12 cellular contexts compared by ENCODE assay signal in genomic region chr12:11861864-11862600, GRCh38.
DNase-seq lines count a peak whose midpoint lies in the region; ATAC-seq and TF ChIP-seq lines count a peak whose summit lies in the region.
"Had no signal": no experiment of that assay in that cellular context is flagged by ENCODE, and none has a peak within 500 bp of the region (broad histone marks: within the 10 kb centered on the region; RNA-seq: fewer than 3 reads in every experiment).

No MANE protein-coding gene starts in this region.

- H3K4me3 ChIP-seq in GM23248 (no peak overlapping the region), right atrium auricular region (no peak overlapping the region), gastrocnemius medialis (no peak overlapping the region), mucosa of descending colon (no peak overlapping the region)

- no peak for TF ChIP-seq POLR2A in gastrocnemius medialis (IDR thresholded peaks at IDR 0.05)

- H3K27me3 ChIP-seq in GM23248 (replicated peaks; ENCODE audit: insufficient read depth) (no peaks in the 10 kb centered on the region), right atrium auricular region (no peaks in the 10 kb centered on the region), gastrocnemius medialis (no peaks in the 10 kb centered on the region)

- peak overlapping the region; percentile 62; the same call in 1 of the 2 replicates for H3K9ac ChIP-seq in GM23248

- H3F3A ChIP-seq in GM23248 (ENCODE audit: insufficient read depth): peaks cover 23% of the 10 kb centered on the region

- peaks cover 17% of the 10 kb centered on the region for H3K4me1 Mint-ChIP-seq in T-helper 17 cell

- H3K27ac ChIP-seq in GM23248: peak overlapping the region; percentile 78
- H3K27ac ChIP-seq in right atrium auricular region: peak overlapping the region; percentile 71 to 80
- H3K27ac ChIP-seq in gastrocnemius medialis: peak overlapping the region; percentile 63 to 81 (median 76)

- H3K4me3 Mint-ChIP-seq in T-helper 17 cell: no peak overlapping the region

- TF ChIP-seq CTCF in right atrium auricular region (IDR thresholded peaks at IDR 0.05) (no peak), gastrocnemius medialis (IDR thresholded peaks at IDR 0.05 in 4 of 5, conservative IDR thresholded peaks at IDR 0.05 in 1 of 5) (no peak), GM13976 (IDR thresholded peaks at IDR 0.05; ENCODE audit: borderline replicate concordance, control extremely low read depth, extremely low read depth, insufficient read depth, missing control alignments) (no peak), mucosa of descending colon (IDR thresholded peaks at IDR 0.05) (no peak)

- intact Hi-C loops in gastrocnemius medialis (cut with DNase I; ENCODE audit: low total_unique reads) (no loop called here), mucosa of descending colon (cut with DNase I, micrococcal nuclease) (no loop called here)

- H3K27ac Mint-ChIP-seq in T-helper 17 cell: peak overlapping the region; percentile 61

- 91 to 92% methylated on average over 7 of the region's 7 CpGs for WGBS in GM23248 (ENCODE audit: low coverage in 1 of 2, low lambda C conversion rate in 2 of 2, missing lambda C conversion rate in 2 of 2), 2 experiments

- H3K4me1 ChIP-seq in GM23248 (ENCODE audit: insufficient read depth) (peaks cover 26% of the 10 kb centered on the region), right atrium auricular region (peaks cover 0 to 36% of the 10 kb centered on the region in 2 donors), gastrocnemius medialis (peaks cover 26 to 37% of the 10 kb centered on the region in 2 donors), mucosa of descending colon (ENCODE audit: low read depth) (peaks cover 9% of the 10 kb centered on the region)

- H3K36me3 ChIP-seq in GM23248 (ENCODE audit: low read depth) (0 out of 2 replicates have a peak, but pooled peaks cover 5% of the 10 kb centered on the region), right atrium auricular region (peaks cover 4% of the 10 kb centered on the region), gastrocnemius medialis (no peaks in the 10 kb centered on the region), mucosa of descending colon (ENCODE audit: low read depth) (no peaks in the 10 kb centered on the region)

- DNase-seq in GM23248 (no peak), T-helper 17 cell (no peak), right atrium auricular region (ENCODE audit: low spot score) (no peak), gastrocnemius medialis (no peak), GM13976 (ENCODE audit: low spot score) (no peak), mucosa of descending colon (no peak)
- DNase-seq: activated CD4-positive, CD25-positive, alpha-beta regulatory T cell treated with anti-CD3 and anti-CD28 coated beads, Interleukin-2, amount 50 U/mL, for 72 hours; amniotic stem cell; stimulated activated CD4-positive, alpha-beta T cell treated with anti-CD3 and anti-CD28 coated beads, Interleukin-4, amount 100 ng/mL, for 1 hour had no signal

- no peaks in the 10 kb centered on the region for H4K20me1 ChIP-seq in GM23248 (ENCODE audit: insufficient read depth)

- H3K4me2 ChIP-seq in GM23248 (ENCODE audit: unreplicated experiment): peak overlapping the region; percentile 57

- H3K79me2 ChIP-seq in GM23248 (ENCODE audit: insufficient read depth): 0 out of 2 replicates have a peak, but pooled peaks cover 13% of the 10 kb centered on the region

- ATAC-seq in T-helper 17 cell (no peak), gastrocnemius medialis (no peak), mucosa of descending colon (no peak), HG03521 (IDR thresholded peaks at IDR 0.05; ENCODE audit: unreplicated experiment) (no peak), HG03025 (IDR thresholded peaks at IDR 0.05; ENCODE audit: low FRiP score, unreplicated experiment) (no peak)
- ATAC-seq: Panc1 had no signal

- H3K27me3 Mint-ChIP-seq in T-helper 17 cell: no peaks in the 10 kb centered on the region

- H3K36me3 Mint-ChIP-seq in T-helper 17 cell (ENCODE audit: low read depth): peaks cover 2% of the 10 kb centered on the region

- no peaks in the 10 kb centered on the region for H3K9me2 ChIP-seq in GM23248 (ENCODE audit: insufficient read depth)

- no peak overlapping the region for H2AFZ ChIP-seq in GM23248

- H3K9me3 ChIP-seq in GM23248 (ENCODE audit: low read depth) (no peaks in the 10 kb centered on the region), T-helper 17 cell (ENCODE audit: control insufficient read depth, low read length, poor library complexity, severe bottlenecking) (peaks cover 3% of the 10 kb centered on the region), right atrium auricular region (peaks cover 0 to 15% of the 10 kb centered on the region in 2 donors), gastrocnemius medialis (peaks cover 0 to 2% (median 0%) of the 10 kb centered on the region in 3 donors), mucosa of descending colon (peaks cover 10% of the 10 kb centered on the region)

- in situ Hi-C loops in GM23248 (cut with MboI): no loop called here
- in situ Hi-C loops in gastrocnemius medialis (cut with MboI; ENCODE audit: low sequenced_read_pairs in 4 of 4): loop anchor here in 1 of 4 donors (10.0 kb wide), 1 partner anchor 207 kb away; no protein-coding TSS in a partner anchor
- in situ Hi-C loops in GM13976 (cut with MboI; ENCODE audit: low sequenced_read_pairs, unreplicated experiment): no loop called here
